ENCODE assay signal across 26 cellular contexts in the genomic region with DNA sequence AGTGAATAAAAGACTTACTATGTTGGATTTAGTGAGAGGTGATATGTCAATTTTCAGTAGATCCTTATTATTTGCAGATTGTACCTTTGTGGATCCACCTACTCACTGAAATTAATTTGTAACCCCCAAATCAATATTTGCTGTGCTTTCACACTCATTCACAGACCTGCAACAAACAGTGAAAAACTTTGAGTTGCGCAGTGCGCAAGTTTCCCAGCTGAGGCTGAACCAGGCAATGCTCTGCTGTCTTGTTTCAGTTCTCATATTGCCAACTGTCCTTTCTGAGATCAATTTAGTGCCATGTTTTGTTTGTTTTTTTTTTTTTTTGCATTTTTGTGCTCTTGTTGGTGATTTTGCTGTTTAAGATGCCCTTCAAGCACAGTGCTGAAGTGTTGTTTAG.
"Had no signal": no experiment of that assay in that cellular context is flagged by ENCODE, and none has a peak within 500 bp of the region (broad histone marks: within the 10 kb centered on the region; RNA-seq: fewer than 3 reads in every experiment).

No MANE protein-coding gene starts in this region.

- H3K36me3 Mint-ChIP-seq: stimulated activated memory B cell treated with anti-CD40 and anti-IgM and Interleukin-4, amounts not matched to agents 10 μg/mL and 1 μg/mL and 100 μg/mL, for 72 hours; type B pancreatic cell had no signal

- DNase-seq: islet precursor cell; left ventricle myocardium superior; lower lobe of right lung; mammary epithelial cell; mesenchymal stem cell; naive thymus-derived CD8-positive, alpha-beta T cell; nucleus accumbens; pancreas; posterior cingulate gyrus; retina; right cardiac atrium; sigmoid colon; small intestine; spleen; stimulated activated CD4-positive, alpha-beta T cell treated with anti-CD3 and anti-CD28 coated beads, Interleukin-4, amount 100 ng/mL, for 4 hours; stimulated activated CD8-positive, alpha-beta memory T cell treated with anti-CD3 and anti-CD28 coated beads, Interleukin-4, amount 100 ng/mL, for 48 hours; stimulated activated naive CD4-positive, alpha-beta T cell treated with Interleukin-2 at 50 U/mL for 16 hours; stimulated activated naive CD8-positive, alpha-beta T cell treated with anti-CD3 and anti-CD28 coated beads, Interleukin-15, amount 100 ng/mL, for 72 hours; substantia nigra; uterus had no signal

- H3K27ac ChIP-seq: lower lobe of right lung, pancreas, prostate gland, sigmoid colon, spleen, tibial nerve, uterus had no signal

- H3K9me3 Mint-ChIP-seq: naive thymus-derived CD8-positive, alpha-beta T cell; neural crest cell; stimulated activated memory B cell treated with anti-CD40 and anti-IgM and Interleukin-4, amounts not matched to agents 10 μg/mL and 1 μg/mL and 100 μg/mL, for 72 hours; stimulated activated naive CD8-positive, alpha-beta T cell treated with anti-CD3 and anti-CD28 coated beads, Interleukin-15, amount 100 ng/mL, for 72 hours; type B pancreatic cell had no signal

- H3K27me3 Mint-ChIP-seq: naive thymus-derived CD8-positive, alpha-beta T cell; stimulated activated memory B cell treated with anti-CD40 and anti-IgM and Interleukin-4, amounts not matched to agents 10 μg/mL and 1 μg/mL and 100 μg/mL, for 72 hours; stimulated activated naive CD8-positive, alpha-beta T cell treated with anti-CD3 and anti-CD28 coated beads, Interleukin-15, amount 100 ng/mL, for 72 hours had no signal

- H3K9me3 ChIP-seq: lower lobe of right lung, pancreas, prostate gland, sigmoid colon, spleen, tibial nerve, uterus had no signal

- ATAC-seq: left ventricle myocardium superior; lower lobe of right lung; naive thymus-derived CD8-positive, alpha-beta T cell; pancreas; right cardiac atrium; stimulated activated memory B cell treated with anti-CD40 and anti-IgM and Interleukin-4, amounts not matched to agents 10 μg/mL and 1 μg/mL and 100 μg/mL, for 72 hours; stimulated activated naive CD8-positive, alpha-beta T cell treated with anti-CD3 and anti-CD28 coated beads, Interleukin-15, amount 100 ng/mL, for 72 hours had no signal

- H3K27me3 ChIP-seq: pancreas, sigmoid colon, spleen, tibial nerve, uterus had no signal

- H3K4me1 Mint-ChIP-seq: stimulated activated memory B cell treated with anti-CD40 and anti-IgM and Interleukin-4, amounts not matched to agents 10 μg/mL and 1 μg/mL and 100 μg/mL, for 72 hours had no signal

- H3K27ac Mint-ChIP-seq: nephron; stimulated activated memory B cell treated with anti-CD40 and anti-IgM and Interleukin-4, amounts not matched to agents 10 μg/mL and 1 μg/mL and 100 μg/mL, for 72 hours; stimulated activated naive CD8-positive, alpha-beta T cell treated with anti-CD3 and anti-CD28 coated beads, Interleukin-15, amount 100 ng/mL, for 72 hours; type B pancreatic cell had no signal

- H3K4me3 Mint-ChIP-seq: naive thymus-derived CD8-positive, alpha-beta T cell; nephron; neural crest cell; stimulated activated memory B cell treated with anti-CD40 and anti-IgM and Interleukin-4, amounts not matched to agents 10 μg/mL and 1 μg/mL and 100 μg/mL, for 72 hours; stimulated activated naive CD8-positive, alpha-beta T cell treated with anti-CD3 and anti-CD28 coated beads, Interleukin-15, amount 100 ng/mL, for 72 hours; type B pancreatic cell had no signal
